In genomic region chr5:132576123-132576522, GRCh38 we compare ENCODE assay signal across 28 cellular contexts. TPM values are rescaled to one million over a fixed set of nuclear protein-coding genes. Genes with fewer than 3 reads are reported as not detected.
DNase-seq lines count a peak whose midpoint lies in the region; ATAC-seq and TF ChIP-seq lines count a peak whose summit lies in the region.
"Had no signal": no experiment of that assay in that cellular context is flagged by ENCODE, and none has a peak within 500 bp of the region (broad histone marks: within the 10 kb centered on the region; RNA-seq: fewer than 3 reads in every experiment).

No MANE protein-coding gene starts in this region.

- peak overlapping the region; percentile 17 for H3K27ac Mint-ChIP-seq in activated CD4-positive, alpha-beta T cell treated with anti-CD3 and anti-CD28 coated beads for 36 hours
- H3K27ac Mint-ChIP-seq in activated naive CD4-positive, alpha-beta T cell treated with anti-CD3 and anti-CD28 coated beads, Interleukin-2, amount 50 U/mL, for 72 hours = peak overlapping the region in 1 of 2 donors; percentile 33
- peak overlapping the region; percentile 7 for H3K27ac Mint-ChIP-seq in activated T-helper 17 cell treated with anti-CD3 and anti-CD28 coated beads, Interleukin-2, amount 50 U/mL, for 72 hours
- peak overlapping the region; percentile 26 for H3K27ac Mint-ChIP-seq in stimulated activated naive CD8-positive, alpha-beta T cell treated with anti-CD3 and anti-CD28 coated beads, Interleukin-15, Interleukin-2, amounts not matched to agents 100 ng/mL and 50 ng/mL, for 24 hours
- H3K27ac Mint-ChIP-seq: B cell; CD8-positive, alpha-beta T cell; GM23338; H9 had no signal

- peaks cover 61% of the 10 kb centered on the region for H3K36me3 Mint-ChIP-seq in activated CD4-positive, alpha-beta T cell treated with anti-CD3 and anti-CD28 coated beads for 36 hours (ENCODE audit: low read depth)
- peaks cover 26 to 55% of the 10 kb centered on the region in 2 donors for H3K36me3 Mint-ChIP-seq in activated naive CD4-positive, alpha-beta T cell treated with anti-CD3 and anti-CD28 coated beads, Interleukin-2, amount 50 U/mL, for 72 hours
- H3K36me3 Mint-ChIP-seq in activated T-helper 17 cell treated with anti-CD3 and anti-CD28 coated beads, Interleukin-2, amount 50 U/mL, for 72 hours (ENCODE audit: low read depth) = peaks cover 86% of the 10 kb centered on the region
- H3K36me3 Mint-ChIP-seq in stimulated activated naive CD8-positive, alpha-beta T cell treated with anti-CD3 and anti-CD28 coated beads, Interleukin-15, Interleukin-2, amounts not matched to agents 100 ng/mL and 50 ng/mL, for 24 hours (ENCODE audit: low read depth) = peaks cover 84% of the 10 kb centered on the region

- no peaks in the 10 kb centered on the region for H3K9me3 Mint-ChIP-seq in activated CD4-positive, alpha-beta T cell treated with anti-CD3 and anti-CD28 coated beads for 36 hours (ENCODE audit: low read depth)
- peaks cover 0 to 12% of the 10 kb centered on the region in 2 donors for H3K9me3 Mint-ChIP-seq in activated naive CD4-positive, alpha-beta T cell treated with anti-CD3 and anti-CD28 coated beads, Interleukin-2, amount 50 U/mL, for 72 hours
- no peaks in the 10 kb centered on the region for H3K9me3 Mint-ChIP-seq in activated T-helper 17 cell treated with anti-CD3 and anti-CD28 coated beads, Interleukin-2, amount 50 U/mL, for 72 hours
- no peaks in the 10 kb centered on the region for H3K9me3 Mint-ChIP-seq in stimulated activated naive CD8-positive, alpha-beta T cell treated with anti-CD3 and anti-CD28 coated beads, Interleukin-15, Interleukin-2, amounts not matched to agents 100 ng/mL and 50 ng/mL, for 24 hours
- H3K9me3 Mint-ChIP-seq: CD8-positive, alpha-beta T cell had no signal

- POLR2A ChIA-PET in activated CD4-positive, alpha-beta T cell treated with anti-CD3 and anti-CD28 coated beads for 36 hours (lab: Charles Lee) = no interaction called here

- H3K27ac ChIP-seq in suprapubic skin = no peak overlapping the region
- H3K27ac ChIP-seq: 22Rv1, C4-2B had no signal

- no peak overlapping the region for H3K4me3 ChIP-seq in suprapubic skin
- H3K4me3 ChIP-seq: GM23338, K562 had no signal

- TF ChIP-seq EP300 in suprapubic skin (IDR thresholded peaks at IDR 0.05) = no peak

- no peak overlapping the region for H3K4me3 Mint-ChIP-seq in activated CD4-positive, alpha-beta T cell treated with anti-CD3 and anti-CD28 coated beads for 36 hours
- no peak overlapping the region for H3K4me3 Mint-ChIP-seq in activated T-helper 17 cell treated with anti-CD3 and anti-CD28 coated beads, Interleukin-2, amount 50 U/mL, for 72 hours
- no peak overlapping the region for H3K4me3 Mint-ChIP-seq in stimulated activated naive CD8-positive, alpha-beta T cell treated with anti-CD3 and anti-CD28 coated beads, Interleukin-15, Interleukin-2, amounts not matched to agents 100 ng/mL and 50 ng/mL, for 24 hours
- H3K4me3 Mint-ChIP-seq: B cell; CD8-positive, alpha-beta T cell; GM23338; H9 had no signal

- no peak for TF ChIP-seq CTCF in suprapubic skin (IDR thresholded peaks at IDR 0.05)

- ATAC-seq in activated CD4-positive, alpha-beta T cell treated with anti-CD3 and anti-CD28 coated beads for 36 hours = peak; percentile 74
- ATAC-seq in activated naive CD4-positive, alpha-beta T cell treated with anti-CD3 and anti-CD28 coated beads, Interleukin-2, amount 50 U/mL, for 72 hours = peak; percentile 41 to 92
- peak; percentile 79 for ATAC-seq in activated T-helper 17 cell treated with anti-CD3 and anti-CD28 coated beads, Interleukin-2, amount 50 U/mL, for 72 hours (replicated peaks)
- ATAC-seq: CD8-positive, alpha-beta T cell; GM23338; K562; PC-3 had no signal

- WGBS in suprapubic skin = 98% methylated on average over 1 of the region's 1 CpG

- intact Hi-C loops in activated CD4-positive, alpha-beta T cell treated with anti-CD3 and anti-CD28 coated beads for 36 hours (cut with DNase I, micrococcal nuclease) = loop anchor here in 1 of 2 experiments (1.0 kb wide), 1 partner anchor 65 kb away; no protein-coding TSS in a partner anchor

- no peaks in the 10 kb centered on the region for H3K9me3 ChIP-seq in suprapubic skin

- H3K36me3 ChIP-seq in suprapubic skin = peaks cover 60% of the 10 kb centered on the region

- CTCF ChIA-PET in activated CD4-positive, alpha-beta T cell treated with anti-CD3 and anti-CD28 coated beads for 36 hours (lab: Charles Lee) = interaction anchor here (1.3 to 1.9 kb wide), 3 partner anchors 9 to 243 kb away, joined by 3 to 7 read pairs (median 5); no protein-coding TSS in a partner anchor

- TF ChIP-seq POLR2A in suprapubic skin (IDR thresholded peaks at IDR 0.05) = no peak

- no peaks in the 10 kb centered on the region for H3K27me3 ChIP-seq in suprapubic skin

- H3K27me3 Mint-ChIP-seq in activated CD4-positive, alpha-beta T cell treated with anti-CD3 and anti-CD28 coated beads for 36 hours = no peaks in the 10 kb centered on the region
- H3K27me3 Mint-ChIP-seq in activated T-helper 17 cell treated with anti-CD3 and anti-CD28 coated beads, Interleukin-2, amount 50 U/mL, for 72 hours = no peaks in the 10 kb centered on the region
- H3K27me3 Mint-ChIP-seq in stimulated activated naive CD8-positive, alpha-beta T cell treated with anti-CD3 and anti-CD28 coated beads, Interleukin-15, Interleukin-2, amounts not matched to agents 100 ng/mL and 50 ng/mL, for 24 hours = no peaks in the 10 kb centered on the region
- H3K27me3 Mint-ChIP-seq: B cell had no signal

- no peak for DNase-seq in activated CD4-positive, alpha-beta T cell treated with anti-CD3 and anti-CD28 coated beads for 36 hours
- no peak for DNase-seq in activated CD4-positive, alpha-beta T cell treated with anti-CD3 and anti-CD28 coated beads for 48 hours
- DNase-seq in activated naive CD4-positive, alpha-beta T cell treated with anti-CD3 and anti-CD28 coated beads, Interleukin-2, amount 50 U/mL, for 72 hours (ENCODE audit: low spot score in 2 of 2) = no peak
- DNase-seq in activated naive CD4-positive, alpha-beta T cell (lab: John Stamatoyannopoulos, UW) = no peak
- no peak for DNase-seq in suprapubic skin (ENCODE audit: low spot score in 2 of 2)
- no peak for DNase-seq in retina
- DNase-seq: CD8-positive, alpha-beta T cell; DMS79 treated with DMSO at 0.1 percent for 48 hours; GF-D8; H9; Kasumi-1; MV-4-11; NCI-H1105 treated with DMSO at 0.1 percent for 48 hours; NCI-H1694; NCI-H2029 treated with DMSO at 0.1 percent for 48 hours; NCI-H446 treated with DMSO at 0.1 percent for 48 hours; NCI-H526; NCI-H82; NK-92 treated with Interleukin-12 subunit alpha and Interleukin-12 subunit beta, amount 100 ng/mL, for 24 hours; PC-3 had no signal

- H3K4me1 ChIP-seq in suprapubic skin = no peaks in the 10 kb centered on the region

- peaks cover 30% of the 10 kb centered on the region for H3K4me1 Mint-ChIP-seq in activated CD4-positive, alpha-beta T cell treated with anti-CD3 and anti-CD28 coated beads for 36 hours
- peaks cover 10% of the 10 kb centered on the region for H3K4me1 Mint-ChIP-seq in activated T-helper 17 cell treated with anti-CD3 and anti-CD28 coated beads, Interleukin-2, amount 50 U/mL, for 72 hours
- H3K4me1 Mint-ChIP-seq in stimulated activated naive CD8-positive, alpha-beta T cell treated with anti-CD3 and anti-CD28 coated beads, Interleukin-15, Interleukin-2, amounts not matched to agents 100 ng/mL and 50 ng/mL, for 24 hours (ENCODE audit: low read depth) = peaks cover 33% of the 10 kb centered on the region
- H3K4me1 Mint-ChIP-seq: B cell had no signal

RNA-seq across cellular contexts. Expression of gene RAD50, which starts 19.3 kb away (rescaled TPM):
- total RNA-seq in activated CD4-positive, alpha-beta T cell treated with anti-CD3 and anti-CD28 coated beads for 36 hours = 10 to 100 TPM; 46.0 to 51.3 TPM
- 10 to 100 TPM; 30.6 to 47.7 TPM for total RNA-seq in activated naive CD4-positive, alpha-beta T cell treated with anti-CD3 and anti-CD28 coated beads, Interleukin-2, amount 50 U/mL, for 72 hours
- 10 to 100 TPM; 31.7 to 37.2 TPM for total RNA-seq in activated T-helper 17 cell treated with anti-CD3 and anti-CD28 coated beads, Interleukin-2, amount 50 U/mL, for 72 hours
- total RNA-seq in suprapubic skin = 10 to 100 TPM; 17.3 to 53.4 (median 32.5) TPM

RNA-seq across cellular contexts. Expression of gene IL5, which starts 32.8 kb away (rescaled TPM):
- 1 to 10 TPM in 1 of 2 experiments, under 1 TPM in 1; 0.69 to 1.6 TPM for total RNA-seq in activated CD4-positive, alpha-beta T cell treated with anti-CD3 and anti-CD28 coated beads for 36 hours
- total RNA-seq in activated naive CD4-positive, alpha-beta T cell treated with anti-CD3 and anti-CD28 coated beads, Interleukin-2, amount 50 U/mL, for 72 hours = not detected
- total RNA-seq in activated T-helper 17 cell treated with anti-CD3 and anti-CD28 coated beads, Interleukin-2, amount 50 U/mL, for 72 hours = not detected
- total RNA-seq in suprapubic skin = not detected
- total RNA-seq: B cell; CD8-positive, alpha-beta T cell; GM23338; H9; K562; M059J; PC-3 had no signal
